ENCODE assay signal across 14 cellular contexts in the genomic region with DNA sequence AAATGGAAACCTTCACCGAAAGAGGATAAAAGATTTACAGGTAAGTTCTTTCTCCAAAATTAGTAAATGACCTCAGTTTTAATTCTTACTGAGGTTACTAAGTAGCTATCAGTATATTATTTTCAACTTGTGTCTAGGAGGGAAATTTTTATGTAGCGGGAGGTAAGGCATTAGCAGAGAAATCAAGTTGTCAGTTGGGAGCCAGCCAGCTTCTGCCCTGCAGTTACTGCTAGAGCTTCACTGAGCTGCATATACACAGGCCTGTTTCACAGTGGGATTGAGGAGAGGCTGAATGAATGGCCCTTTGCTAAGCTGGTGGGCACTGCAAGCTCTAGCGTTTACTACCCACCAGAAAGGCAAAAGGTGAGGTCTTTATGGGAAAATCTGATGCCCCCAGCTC.
DNase-seq lines count a peak whose midpoint lies in the region; ATAC-seq and TF ChIP-seq lines count a peak whose summit lies in the region.
"Had no signal": no experiment of that assay in that cellular context is flagged by ENCODE, and none has a peak within 500 bp of the region (broad histone marks: within the 10 kb centered on the region; RNA-seq: fewer than 3 reads in every experiment).

No MANE protein-coding gene starts in this region.

- no peaks in the 10 kb centered on the region for H3K9me2 ChIP-seq in SK-N-SH
- H3K9me2 ChIP-seq in hepatocyte (replicated peaks; ENCODE audit: insufficient read depth): no peaks in the 10 kb centered on the region

- H3K4me3 ChIP-seq in SK-N-SH (ENCODE audit: low read depth in 2 of 2, low read length in 1 of 2) (no peak overlapping the region), hepatocyte (no peak overlapping the region), neural progenitor cell (no peak overlapping the region)
- H3K4me3 ChIP-seq: BLaER1 treated with 17β-estradiol and CSF1 and Interleukin-3, amounts not matched to agents 10 nM and 100 nM; GM23338 had no signal

- no peaks in the 10 kb centered on the region for H3K27me3 ChIP-seq in SK-N-SH (ENCODE audit: insufficient read depth)
- no peaks in the 10 kb centered on the region for H3K27me3 ChIP-seq in hepatocyte
- H3K27me3 ChIP-seq in neural progenitor cell: no peaks in the 10 kb centered on the region
- H3K27me3 ChIP-seq: BLaER1 treated with 17β-estradiol and CSF1 and Interleukin-3, amounts not matched to agents 10 nM and 100 nM had no signal

- no peaks in the 10 kb centered on the region for H3K36me3 Mint-ChIP-seq in neural progenitor cell
- H3K36me3 Mint-ChIP-seq: CD8-positive, alpha-beta T cell had no signal

- H3K36me3 ChIP-seq in SK-N-SH (replicated peaks in 1 of 2; ENCODE audit: control insufficient read depth in 1 of 2, insufficient read depth in 2 of 2, low read length in 1 of 2): no peaks in the 10 kb centered on the region
- H3K36me3 ChIP-seq in hepatocyte (replicated peaks; ENCODE audit: insufficient read depth, low read depth): no peaks in the 10 kb centered on the region
- no peaks in the 10 kb centered on the region for H3K36me3 ChIP-seq in neural progenitor cell
- H3K36me3 ChIP-seq: BLaER1 treated with 17β-estradiol and CSF1 and Interleukin-3, amounts not matched to agents 10 nM and 100 nM had no signal

- H3K27ac ChIP-seq in SK-N-SH (ENCODE audit: low read depth in 2 of 2, low read length in 1 of 2) (no peak overlapping the region), hepatocyte (peak overlapping the region; percentile 31), neural progenitor cell (no peak overlapping the region)
- H3K27ac ChIP-seq: BLaER1 treated with 17β-estradiol and CSF1 and Interleukin-3, amounts not matched to agents 10 nM and 100 nM; HL-60 had no signal

- H3F3A ChIP-seq in SK-N-SH (replicated peaks; ENCODE audit: insufficient read depth): peaks cover 4% of the 10 kb centered on the region
- H3F3A ChIP-seq in neural progenitor cell (ENCODE audit: low read depth): no peaks in the 10 kb centered on the region

- TF ChIP-seq CTCF in SK-N-SH (IDR thresholded peaks at IDR 0.05): no peak
- TF ChIP-seq CTCF in hepatocyte (IDR thresholded peaks at IDR 0.05; ENCODE audit: poor library complexity): no peak
- TF ChIP-seq CTCF in neural progenitor cell (IDR thresholded peaks at IDR 0.05): no peak

- H3K79me2 ChIP-seq in SK-N-SH (ENCODE audit: insufficient read depth): no peaks in the 10 kb centered on the region
- H3K79me2 ChIP-seq in hepatocyte: no peaks in the 10 kb centered on the region
- no peaks in the 10 kb centered on the region for H3K79me2 ChIP-seq in neural progenitor cell (ENCODE audit: low read depth)

- H3K4me2 ChIP-seq in SK-N-SH: no peak overlapping the region
- H3K4me2 ChIP-seq in hepatocyte: no peak overlapping the region
- H3K4me2 ChIP-seq in neural progenitor cell: no peak overlapping the region
- H3K4me2 ChIP-seq: BLaER1 treated with 17β-estradiol and CSF1 and Interleukin-3, amounts not matched to agents 10 nM and 100 nM; GM23338 had no signal

- H2AFZ ChIP-seq in SK-N-SH (ENCODE audit: low read depth) (no peak overlapping the region), hepatocyte (no peak overlapping the region), neural progenitor cell (replicated peaks) (no peak overlapping the region)
- H2AFZ ChIP-seq: GM23338 had no signal

- H3K4me3 Mint-ChIP-seq in neural progenitor cell: no peak overlapping the region
- H3K4me3 Mint-ChIP-seq: B cell; CD8-positive, alpha-beta T cell; GM23338 had no signal

- peaks cover 0 to 8% of the 10 kb centered on the region in 2 experiments; a peak in 2 of 4 replicates for H3K4me1 ChIP-seq in SK-N-SH (ENCODE audit: control insufficient read depth in 1 of 2, insufficient read depth in 2 of 2, low read depth in 1 of 2, low read length in 1 of 2)
- peaks cover 9% of the 10 kb centered on the region for H3K4me1 ChIP-seq in hepatocyte (ENCODE audit: insufficient read depth)
- H3K4me1 ChIP-seq in neural progenitor cell: peaks cover 6% of the 10 kb centered on the region
- H3K4me1 ChIP-seq: BLaER1 treated with 17β-estradiol and CSF1 and Interleukin-3, amounts not matched to agents 10 nM and 100 nM had no signal

- peaks cover under 1% of the 10 kb centered on the region for H3K9me3 Mint-ChIP-seq in neural progenitor cell
- H3K9me3 Mint-ChIP-seq: GM23338 had no signal

- POLR2A ChIA-PET in SK-N-SH (lab: Yijun Ruan, JAX): no interaction called here

- H3K9ac ChIP-seq in SK-N-SH (no peak overlapping the region), neural progenitor cell (no peak overlapping the region)
- H3K9ac ChIP-seq: BLaER1 treated with 17β-estradiol and CSF1 and Interleukin-3, amounts not matched to agents 10 nM and 100 nM had no signal

- peaks cover 7% of the 10 kb centered on the region for H3K27me3 Mint-ChIP-seq in neural progenitor cell (ENCODE audit: insufficient read depth, low read depth)

- no peak for TF ChIP-seq RAD21 in SK-N-SH (IDR thresholded peaks at IDR 0.05; ENCODE audit: low read length)

- no peaks in the 10 kb centered on the region for H4K20me1 ChIP-seq in SK-N-SH (ENCODE audit: insufficient read depth)
- H4K20me1 ChIP-seq in hepatocyte (ENCODE audit: insufficient read depth, poor library complexity, severe bottlenecking): no peaks in the 10 kb centered on the region
- no peaks in the 10 kb centered on the region for H4K20me1 ChIP-seq in neural progenitor cell (ENCODE audit: low read depth)
- H4K20me1 ChIP-seq: BLaER1 treated with 17β-estradiol and CSF1 and Interleukin-3, amounts not matched to agents 10 nM and 100 nM had no signal

- DNase-seq in SK-N-SH (no peak), hepatocyte (ENCODE audit: low spot score) (no peak), neural progenitor cell (ENCODE audit: low spot score) (no peak), NCI-H2081 (lab: John Stamatoyannopoulos, UW) (no peak), NCI-H345 treated with DMSO at 0.1 percent for 48 hours (lab: John Stamatoyannopoulos, UW; ENCODE audit: unreplicated experiment) (no peak)
- DNase-seq: Calu3; CD8-positive, alpha-beta T cell; HCEC 1CT had no signal

- ATAC-seq in SK-N-SH treated with all-trans-retinoic acid at 6 μM for 48 hours (peak; percentile 46; the same call in 2 of the 3 replicates), GM19023 (IDR thresholded peaks at IDR 0.05; ENCODE audit: unreplicated experiment) (no peak)
- ATAC-seq: CD8-positive, alpha-beta T cell; GM23338 had no signal

- peaks cover 12% of the 10 kb centered on the region for H3K4me1 Mint-ChIP-seq in neural progenitor cell
- H3K4me1 Mint-ChIP-seq: B cell, GM23338 had no signal

- H3K9me3 ChIP-seq in SK-N-SH (no peaks in the 10 kb centered on the region), hepatocyte (ENCODE audit: low read depth) (no peaks in the 10 kb centered on the region), neural progenitor cell (ENCODE audit: low read depth) (no peaks in the 10 kb centered on the region)

- peak overlapping the region; percentile 72 for H3K27ac Mint-ChIP-seq in neural progenitor cell
- H3K27ac Mint-ChIP-seq: B cell; CD8-positive, alpha-beta T cell; GM23338 had no signal

- WGBS in SK-N-SH (ENCODE audit: low lambda C conversion rate): 89% methylated on average over 2 of the region's 3 CpGs
- WGBS in hepatocyte (ENCODE audit: low lambda C conversion rate, missing lambda C conversion rate): 73% methylated on average over 3 of the region's 3 CpGs

- no peak for TF ChIP-seq EP300 in SK-N-SH (IDR thresholded peaks at IDR 0.05; ENCODE audit: borderline replicate concordance in 1 of 2, low read depth in 1 of 2, low read length in 1 of 2)

- CTCF ChIA-PET in SK-N-SH (lab: Yijun Ruan, JAX): no interaction called here

TF ChIP-seq in SK-N-SH treated with all-trans-retinoic acid at 6 μM for 48 hours, 23 proteins besides CTCF, POLR2A, EP300 and RAD21 (continues in another document):
- TF ChIP-seq PPARA (CRISPR knock-in tag; IDR thresholded peaks at IDR 0.05; ENCODE audit: borderline replicate concordance): no peak
- no peak for TF ChIP-seq RARB (CRISPR knock-in tag; IDR thresholded peaks at IDR 0.05)
- TF ChIP-seq ARNTL (CRISPR knock-in tag; IDR thresholded peaks at IDR 0.05; ENCODE audit: borderline replicate concordance, low read depth): no peak
- no peak for TF ChIP-seq BACH2 (CRISPR knock-in tag; IDR thresholded peaks at IDR 0.05; ENCODE audit: borderline replicate concordance)
- TF ChIP-seq ESRRG (CRISPR knock-in tag; IDR thresholded peaks at IDR 0.05): no peak
- no peak for TF ChIP-seq CSDC2 (CRISPR knock-in tag; IDR thresholded peaks at IDR 0.05)
- TF ChIP-seq, protein P1, sequence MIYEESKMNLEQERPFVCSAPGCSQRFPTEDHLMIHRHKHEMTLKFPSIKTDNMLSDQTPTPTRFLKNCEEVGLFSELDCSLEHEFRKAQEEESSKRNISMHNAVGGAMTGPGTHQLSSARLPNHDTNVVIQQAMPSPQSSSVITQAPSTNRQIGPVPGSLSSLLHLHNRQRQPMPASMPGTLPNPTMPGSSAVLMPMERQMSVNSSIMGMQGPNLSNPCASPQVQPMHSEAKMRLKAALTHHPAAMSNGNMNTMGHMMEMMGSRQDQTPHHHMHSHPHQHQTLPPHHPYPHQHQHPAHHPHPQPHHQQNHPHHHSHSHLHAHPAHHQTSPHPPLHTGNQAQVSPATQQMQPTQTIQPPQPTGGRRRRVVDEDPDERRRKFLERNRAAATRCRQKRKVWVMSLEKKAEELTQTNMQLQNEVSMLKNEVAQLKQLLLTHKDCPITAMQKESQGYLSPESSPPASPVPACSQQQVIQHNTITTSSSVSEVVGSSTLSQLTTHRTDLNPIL (CRISPR knock-in tag; IDR thresholded peaks at IDR 0.05; ENCODE audit: low read depth): no peak

TF ChIP-seq in SK-N-SH, 30 proteins besides CTCF, POLR2A, EP300 and RAD21:
- no peak for TF ChIP-seq YY1 (IDR thresholded peaks at IDR 0.05; ENCODE audit: low read depth)
- no peak for TF ChIP-seq NRF1 (IDR thresholded peaks at IDR 0.05; ENCODE audit: low read depth, low read length)
- TF ChIP-seq, protein P2, sequence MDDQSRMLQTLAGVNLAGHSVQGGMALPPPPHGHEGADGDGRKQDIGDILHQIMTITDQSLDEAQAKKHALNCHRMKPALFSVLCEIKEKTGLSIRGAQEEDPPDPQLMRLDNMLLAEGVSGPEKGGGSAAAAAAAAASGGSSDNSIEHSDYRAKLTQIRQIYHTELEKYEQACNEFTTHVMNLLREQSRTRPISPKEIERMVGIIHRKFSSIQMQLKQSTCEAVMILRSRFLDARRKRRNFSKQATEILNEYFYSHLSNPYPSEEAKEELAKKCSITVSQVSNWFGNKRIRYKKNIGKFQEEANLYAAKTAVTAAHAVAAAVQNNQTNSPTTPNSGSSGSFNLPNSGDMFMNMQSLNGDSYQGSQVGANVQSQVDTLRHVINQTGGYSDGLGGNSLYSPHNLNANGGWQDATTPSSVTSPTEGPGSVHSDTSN (IDR thresholded peaks at IDR 0.05): no peak
- TF ChIP-seq POLR2AphosphoS5 (IDR thresholded peaks at IDR 0.05; ENCODE audit: low read depth, low read length): no peak
TF ChIP-seq in SK-N-SH: peak in this region for 0.
